8 cellular contexts compared by ENCODE assay signal in genomic region chr7:98251844-98252639, GRCh38. TPM values are rescaled to one million over a fixed set of nuclear protein-coding genes. Genes with fewer than 3 reads are reported as not detected.
DNase-seq lines count a peak whose midpoint lies in the region; TF ChIP-seq lines count a peak whose summit lies in the region.

A gene with protein sequence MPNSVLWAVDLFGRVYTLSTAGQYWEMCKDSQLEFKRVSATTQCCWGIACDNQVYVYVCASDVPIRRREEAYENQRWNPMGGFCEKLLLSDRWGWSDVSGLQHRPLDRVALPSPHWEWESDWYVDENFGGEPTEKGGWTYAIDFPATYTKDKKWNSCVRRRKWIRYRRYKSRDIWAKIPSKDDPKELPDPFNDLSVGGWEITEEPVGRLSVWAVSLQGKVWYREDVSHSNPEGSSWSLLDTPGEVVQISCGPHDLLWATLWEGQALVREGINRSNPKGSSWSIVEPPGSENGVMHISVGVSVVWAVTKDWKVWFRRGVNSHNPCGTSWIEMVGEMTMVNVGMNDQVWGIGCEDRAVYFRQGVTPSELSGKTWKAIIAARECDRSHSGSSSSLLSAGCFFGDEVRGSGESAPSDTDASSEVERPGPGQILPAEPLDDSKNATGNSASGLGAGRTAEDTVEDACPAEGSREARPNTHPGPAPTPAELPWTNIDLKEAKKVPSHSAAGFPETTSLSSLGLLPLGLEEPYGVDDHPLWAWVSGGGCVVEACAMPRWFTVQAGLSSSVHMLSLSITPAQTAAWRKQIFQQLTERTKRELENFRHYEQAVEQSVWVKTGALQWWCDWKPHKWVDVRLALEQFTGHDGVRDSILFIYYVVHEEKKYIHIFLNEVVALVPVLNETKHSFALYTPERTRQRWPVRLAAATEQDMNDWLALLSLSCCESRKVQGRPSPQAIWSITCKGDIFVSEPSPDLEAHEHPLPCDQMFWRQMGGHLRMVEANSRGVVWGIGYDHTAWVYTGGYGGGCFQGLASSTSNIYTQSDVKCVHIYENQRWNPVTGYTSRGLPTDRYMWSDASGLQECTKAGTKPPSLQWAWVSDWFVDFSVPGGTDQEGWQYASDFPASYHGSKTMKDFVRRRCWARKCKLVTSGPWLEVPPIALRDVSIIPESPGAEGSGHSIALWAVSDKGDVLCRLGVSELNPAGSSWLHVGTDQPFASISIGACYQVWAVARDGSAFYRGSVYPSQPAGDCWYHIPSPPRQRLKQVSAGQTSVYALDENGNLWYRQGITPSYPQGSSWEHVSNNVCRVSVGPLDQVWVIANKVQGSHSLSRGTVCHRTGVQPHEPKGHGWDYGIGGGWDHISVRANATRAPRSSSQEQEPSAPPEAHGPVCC (minus strand): TSS chr7:98252232. CDS start chr7:98246146, 6,086 bp downstream.

- TF ChIP-seq CTCF in HFF-Myc (IDR thresholded peaks at IDR 0.05; ENCODE audit: low read depth, low read length, missing control alignments): no peak

- in situ Hi-C loops in SK-MEL-5 (cut with HindIII; ENCODE audit: low pct_unique_long_range_greater_than_20kb, low sequenced_read_pairs): no loop called here

- peak; percentile 53 for DNase-seq in GM04503 (ENCODE audit: low read depth)
- DNase-seq in HFF-Myc (ENCODE audit: extremely low read depth, low read depth): peak; percentile 50
- peak; percentile 81 for DNase-seq in MV-4-11 (lab: John Stamatoyannopoulos, UW)
- peak; percentile 94 for DNase-seq in SK-MEL-5 (ENCODE audit: low read depth, low spot score)
- DNase-seq in activated naive CD4-positive, alpha-beta T cell treated with Interleukin-2 at 50 U/mL for 16 hours: peak; percentile 91
- peak; percentile 98 for DNase-seq in germinal center (ENCODE audit: low spot score)
- DNase-seq in nucleus accumbens (lab: John Stamatoyannopoulos, UW): peak; percentile 32 to 96 (median 91)
- peak; percentile 95 for DNase-seq in superior temporal gyrus (ENCODE audit: extremely low spot score)

- H3K4me3 ChIP-seq in HFF-Myc (replicated peaks; ENCODE audit: low read depth, low read length): peak within 1 kb of the TSS; percentile 86

RNA-seq across cellular contexts. Expression of the gene that starts here (rescaled TPM):
- 15.3 and 19.2 TPM in 2 replicates for total RNA-seq in SK-MEL-5 (2014; rRNA removed; shearing (Covaris generic))
- 21.2 and 40.2 TPM in 2 replicates for polyA plus RNA-seq in SK-MEL-5 (2015; cell fraction: cytosol; rRNA removed)
- 45.5 and 72.2 TPM in 2 replicates for polyA plus RNA-seq in SK-MEL-5 (2015; cell fraction: nucleus; rRNA removed)

Comparison
In these comparisons a context has a peak if more than half of its experiments do, and no peak if none do; other contexts are left out.
1. Peak in every context shown above with its lines: DNase-seq and H3K4me3 ChIP-seq.